In the genomic region with DNA sequence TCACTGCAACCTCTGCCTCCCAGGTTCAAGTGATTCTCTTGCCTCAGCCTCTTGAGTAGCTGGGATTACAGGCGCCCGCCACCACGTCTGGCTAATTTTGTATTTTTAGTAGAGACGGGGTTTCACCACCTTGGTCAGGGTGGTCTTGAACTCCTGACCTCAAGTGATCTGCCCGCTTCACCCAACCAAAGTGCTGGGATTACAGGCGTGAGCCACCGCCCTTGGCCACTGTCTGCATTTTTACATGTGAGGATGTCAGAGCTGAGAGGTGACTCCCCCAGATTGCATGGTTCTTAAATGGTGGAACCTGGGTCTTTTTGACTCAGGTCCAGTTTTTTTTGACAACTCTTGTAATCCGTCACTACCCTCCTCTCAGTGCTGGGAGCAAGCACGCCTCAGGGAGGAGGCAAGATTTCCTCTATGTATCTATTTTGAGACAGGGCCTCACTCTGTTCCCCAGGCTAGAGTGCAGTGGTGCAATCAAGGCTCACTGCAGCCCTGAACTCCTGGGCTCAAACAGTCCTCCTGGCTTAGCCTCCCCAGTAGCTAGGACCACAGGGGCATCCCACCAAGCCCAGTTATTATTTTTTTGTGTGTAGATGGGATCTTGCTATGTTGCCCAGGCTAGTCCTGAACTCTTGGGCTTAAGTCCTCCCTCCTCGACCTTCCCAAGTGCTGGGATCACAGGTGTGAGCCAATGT, we compare ENCODE assay signal across 8 cellular contexts. TPM values are rescaled to one million over a fixed set of nuclear protein-coding genes. Genes with fewer than 3 reads are reported as not detected.
DNase-seq lines count a peak whose midpoint lies in the region; ATAC-seq and TF ChIP-seq lines count a peak whose summit lies in the region.

No MANE protein-coding gene starts in this region.

- H3K27me3 ChIP-seq in A673 (replicated peaks; ENCODE audit: insufficient read depth, low read depth, low read length, poor library complexity) (no peaks in the 10 kb centered on the region), HUES64 (ENCODE audit: insufficient read depth, low read length) (no peaks in the 10 kb centered on the region), mammary epithelial cell (ENCODE audit: insufficient read depth, low read length) (no peaks in the 10 kb centered on the region)
- H3K27me3 ChIP-seq in naive thymus-derived CD4-positive, alpha-beta T cell (ENCODE audit: control insufficient read depth in 2 of 2, insufficient read depth in 2 of 2, low read length in 2 of 2), result no peaks in the 10 kb centered on the region

- H4K20me1 ChIP-seq in mammary epithelial cell (ENCODE audit: insufficient read depth, low read length), result no peaks in the 10 kb centered on the region

- WGBS in HUES64, result 96% methylated on average over 10 of the region's 10 CpGs
- WGBS in mammary epithelial cell (ENCODE audit: low coverage, missing lambda C conversion rate), result 98% methylated on average over 10 of the region's 10 CpGs

- peaks cover 0 to 6% (median 0%) of the 10 kb centered on the region in 11 donors for H3K9me3 Mint-ChIP-seq in naive thymus-derived CD4-positive, alpha-beta T cell

- H3K79me2 ChIP-seq in mammary epithelial cell (ENCODE audit: insufficient read depth, low read length), result peaks cover 85% of the 10 kb centered on the region

- peaks cover 9 to 24% (median 12%) of the 10 kb centered on the region in 5 donors for H3K36me3 Mint-ChIP-seq in naive thymus-derived CD4-positive, alpha-beta T cell

- peak overlapping the region; percentile 91 for H3K9ac ChIP-seq in HUES64 (ENCODE audit: low read depth, low read length)
- no peak overlapping the region for H3K9ac ChIP-seq in mammary epithelial cell (ENCODE audit: insufficient read depth, low read length)

- peaks cover 17 to 47% (median 42%) of the 10 kb centered on the region in 7 donors for H3K4me1 Mint-ChIP-seq in naive thymus-derived CD4-positive, alpha-beta T cell

- in situ Hi-C loops in mammary epithelial cell (cut with MboI; ENCODE audit: low sequenced_read_pairs in 2 of 2), result loop anchor here in 1 of 2 donors (25.0 kb wide), 2 partner anchors 311 to 411 kb away; partner anchors contain the start of genes SAP25 and SPACDR

- H3K4me1 ChIP-seq in A673 (ENCODE audit: insufficient read depth, low read length, poor library complexity, severe bottlenecking), result peaks cover 20% of the 10 kb centered on the region
- peaks cover 8% of the 10 kb centered on the region; the same call in 1 of the 2 replicates for H3K4me1 ChIP-seq in HUES64 (ENCODE audit: insufficient read depth, low read length)
- peaks cover 25% of the 10 kb centered on the region for H3K4me1 ChIP-seq in mammary epithelial cell (ENCODE audit: insufficient read depth, low read length)
- peaks cover 22 to 27% of the 10 kb centered on the region in 2 donors for H3K4me1 ChIP-seq in naive thymus-derived CD4-positive, alpha-beta T cell (ENCODE audit: control insufficient read depth in 2 of 2, insufficient read depth in 2 of 2, low read length in 2 of 2)

- peak overlapping the region; percentile 98 for H3K27ac ChIP-seq in A673 (ENCODE audit: low read depth, low read length, poor library complexity, severe bottlenecking)
- H3K27ac ChIP-seq in HUES64 (ENCODE audit: low read depth, low read length), result peak overlapping the region; percentile 89
- H3K27ac ChIP-seq in mammary epithelial cell (ENCODE audit: insufficient read depth, low read depth, low read length), result no peak overlapping the region
- peak overlapping the region; percentile 94 for H3K27ac ChIP-seq in naive thymus-derived CD4-positive, alpha-beta T cell (ENCODE audit: low read depth, low read length)

- H2AFZ ChIP-seq in mammary epithelial cell (ENCODE audit: low read depth, low read length), result no peak overlapping the region

- ATAC-seq in naive thymus-derived CD4-positive, alpha-beta T cell, result no peak
- ATAC-seq in HG03196 (IDR thresholded peaks at IDR 0.05; ENCODE audit: unreplicated experiment), result no peak
- no peak for ATAC-seq in HG02798 (IDR thresholded peaks at IDR 0.05; ENCODE audit: poor library complexity, unreplicated experiment)

- POLR2A ChIA-PET in A673 (lab: Charles Lee; ENCODE audit: low non-redundant PET), result no interaction called here
- POLR2A ChIA-PET in naive thymus-derived CD4-positive, alpha-beta T cell (lab: Charles Lee), result interaction anchor here (1.1 to 7.6 kb wide), 7 partner anchors 12 to 288 kb away, joined by 3 to 161 read pairs (median 4); partner anchors contain the start of genes FBXO24, LRCH4, POP7 and SLC12A9

- BruUV-seq in A673 (replicated peaks; lab: Mats Ljungman, UMichigan), result no TSS peak
- no TSS peak for BruUV-seq in mammary epithelial cell (replicated peaks; lab: Mats Ljungman, UMichigan)

- intact Hi-C loops in A673 (cut with micrococcal nuclease; ENCODE audit: unreplicated experiment), result no loop called here
- intact Hi-C loops in mammary epithelial cell (cut with micrococcal nuclease), result no loop called here
- intact Hi-C loops in naive thymus-derived CD4-positive, alpha-beta T cell (cut with micrococcal nuclease), result loop anchor here (1.0 to 10.0 kb wide), 4 partner anchors 21 to 371 kb away; partner anchors contain the start of genes FIS1 (in 1 of the 2), PLOD3 (in 1 of the 2) and SLC12A9 (in 1 of the 2)

- no peak for DNase-seq in A673 (ENCODE audit: low spot score)
- no peak for DNase-seq in mammary epithelial cell
- DNase-seq in naive thymus-derived CD4-positive, alpha-beta T cell, result no peak
- no peak for DNase-seq in EL
- DNase-seq in NCI-H82 treated with DMSO at 0.1 percent for 48 hours (lab: John Stamatoyannopoulos, UW; ENCODE audit: unreplicated experiment), result no peak

- H3K36me3 ChIP-seq in A673 (ENCODE audit: insufficient read depth, low read length, poor library complexity, severe bottlenecking), result peaks cover 65% of the 10 kb centered on the region
- peaks cover 62% of the 10 kb centered on the region for H3K36me3 ChIP-seq in HUES64 (ENCODE audit: insufficient read depth, low read length)
- H3K36me3 ChIP-seq in mammary epithelial cell (ENCODE audit: insufficient read depth, low read length), result peaks cover 25% of the 10 kb centered on the region
- H3K36me3 ChIP-seq in naive thymus-derived CD4-positive, alpha-beta T cell (ENCODE audit: control insufficient read depth in 2 of 3, insufficient read depth in 3 of 3, low read length in 3 of 3), result peaks cover 0 to 14% (median 6%) of the 10 kb centered on the region in 3 experiments

- H3K9me3 ChIP-seq in A673 (ENCODE audit: low read depth, low read length, poor library complexity, severe bottlenecking), result no peaks in the 10 kb centered on the region
- no peaks in the 10 kb centered on the region for H3K9me3 ChIP-seq in HUES64 (ENCODE audit: insufficient read depth, low read depth, low read length)
- H3K9me3 ChIP-seq in mammary epithelial cell (replicated peaks; ENCODE audit: insufficient read depth, low read length), result no peaks in the 10 kb centered on the region
- no peaks in the 10 kb centered on the region for H3K9me3 ChIP-seq in naive thymus-derived CD4-positive, alpha-beta T cell (ENCODE audit: control insufficient read depth in 2 of 3, low read length in 3 of 3)

- H3K4me3 Mint-ChIP-seq in naive thymus-derived CD4-positive, alpha-beta T cell, result peak overlapping the region; percentile 96 to 100 (median 98)

- peak overlapping the region; percentile 97 to 99 (median 98) for H3K27ac Mint-ChIP-seq in naive thymus-derived CD4-positive, alpha-beta T cell

- no peak for TF ChIP-seq CTCF in A673 (conservative IDR thresholded peaks at IDR 0.05; ENCODE audit: low read depth, low read length)
- no peak for TF ChIP-seq CTCF in mammary epithelial cell (conservative IDR thresholded peaks at IDR 0.05 in 1 of 2, IDR thresholded peaks at IDR 0.05 in 1 of 2; ENCODE audit: extremely low read depth in 1 of 2, insufficient read depth in 1 of 2, low read depth in 1 of 2, low read length in 2 of 2)

- dilution Hi-C loops in mammary epithelial cell (cut with HindIII; ENCODE audit: low sequenced_read_pairs), result no loop called here

- peak overlapping the region; percentile 95 for H3K4me2 ChIP-seq in mammary epithelial cell (ENCODE audit: insufficient read depth, low read depth, low read length)

- H3K4me3 ChIP-seq in A673 (ENCODE audit: low read depth, low read length, poor library complexity, severe bottlenecking) (peak overlapping the region; percentile 99), HUES64 (ENCODE audit: low read length) (peak overlapping the region; percentile 100), mammary epithelial cell (replicated peaks in 1 of 3; ENCODE audit: insufficient read depth in 1 of 3, low read depth in 2 of 3, low read length in 3 of 3) (peak overlapping the region in 1 of 3 experiments; percentile 53)
- H3K4me3 ChIP-seq in naive thymus-derived CD4-positive, alpha-beta T cell (ENCODE audit: low read length), result peak overlapping the region; percentile 78

- CTCF ChIA-PET in A673 (lab: Charles Lee) (no interaction called here), mammary epithelial cell (lab: Charles Lee; ENCODE audit: low non-redundant PET) (no interaction called here)
- CTCF ChIA-PET in naive thymus-derived CD4-positive, alpha-beta T cell (lab: Charles Lee), result no interaction called here

- no peaks in the 10 kb centered on the region for H3K27me3 Mint-ChIP-seq in naive thymus-derived CD4-positive, alpha-beta T cell

RNA-seq across cellular contexts. Expression of gene SRRT, which starts 1.2 kb away (rescaled TPM):
- total RNA-seq in A673 (2021) (257 and 277 TPM in 2 replicates), mammary epithelial cell (100 to 1,000 TPM in 1 of 2 donors, 10 to 100 TPM in 1; 29.5 to 127 TPM)
- 151 TPM for polyA plus RNA-seq in HUES64 (2013, experiment 1 of 2)
- polyA plus RNA-seq in HUES64 (2013, experiment 2 of 2), result 130 TPM
- 57.6 TPM for polyA plus RNA-seq in mammary epithelial cell
- 127 TPM for polyA minus RNA-seq in mammary epithelial cell
- 100 to 1,000 TPM; 212 to 271 (median 261) TPM for total RNA-seq in naive thymus-derived CD4-positive, alpha-beta T cell
- 10 to 100 TPM; 43.6 to 64.4 TPM for polyA plus RNA-seq in naive thymus-derived CD4-positive, alpha-beta T cell

RNA-seq across cellular contexts. Expression of gene TRIP6, which starts 6.6 kb away (rescaled TPM):
- total RNA-seq in A673 (2021), result 114 and 140 TPM in 2 replicates
- polyA plus RNA-seq in HUES64 (2013, experiment 1 of 2), result 81.6 TPM
- polyA plus RNA-seq in HUES64 (2013, experiment 2 of 2), result 70.0 TPM
- total RNA-seq in mammary epithelial cell, result 100 to 1,000 TPM in 1 of 2 donors, 10 to 100 TPM in 1; 56.3 to 129 TPM
- 125 TPM for polyA plus RNA-seq in mammary epithelial cell
- polyA minus RNA-seq in mammary epithelial cell, result 66.4 TPM
- 10 to 100 TPM in 4 of 5 experiments, 1 to 10 TPM in 1; 8.0 to 28.1 (median 10.4) TPM for total RNA-seq in naive thymus-derived CD4-positive, alpha-beta T cell
- polyA plus RNA-seq in naive thymus-derived CD4-positive, alpha-beta T cell, result 1 to 10 TPM; 3.4 to 3.9 TPM

RNA-seq across cellular contexts. Expression of gene UFSP1, which starts 15.8 kb away (rescaled TPM):
- total RNA-seq in A673 (2021), result 4.7 and 5.0 TPM in 2 replicates
- polyA plus RNA-seq in HUES64 (2013, experiment 1 of 2), result 2.5 TPM
- 2.7 TPM for polyA plus RNA-seq in HUES64 (2013, experiment 2 of 2)
- total RNA-seq in mammary epithelial cell, result 1 to 10 TPM; 2.0 to 3.7 TPM
- polyA plus RNA-seq in mammary epithelial cell, result 1.1 TPM
- polyA minus RNA-seq in mammary epithelial cell, result 4.2 TPM
- 10 to 100 TPM in 1 of 5 experiments, 1 to 10 TPM in 4; 2.1 to 11.1 (median 3.5) TPM for total RNA-seq in naive thymus-derived CD4-positive, alpha-beta T cell
- polyA plus RNA-seq in naive thymus-derived CD4-positive, alpha-beta T cell, result 1 to 10 TPM in 1 of 2 donors, under 1 TPM in 1; 0.99 to 1.9 TPM

RNA-seq across cellular contexts. Expression of gene SLC12A9, which starts 21.2 kb away (rescaled TPM):
- total RNA-seq in A673 (2021) (23.8 and 26.1 TPM in 2 replicates), mammary epithelial cell (10 to 100 TPM; 11.7 to 31.0 TPM)
- 19.5 TPM for polyA plus RNA-seq in HUES64 (2013, experiment 1 of 2)
- polyA plus RNA-seq in HUES64 (2013, experiment 2 of 2), result 15.3 TPM
- 11.5 TPM for polyA plus RNA-seq in mammary epithelial cell
- polyA minus RNA-seq in mammary epithelial cell, result 18.6 TPM
- 10 to 100 TPM; 50.4 to 78.6 (median 62.7) TPM for total RNA-seq in naive thymus-derived CD4-positive, alpha-beta T cell
- 1 to 10 TPM; 5.0 to 7.8 TPM for polyA plus RNA-seq in naive thymus-derived CD4-positive, alpha-beta T cell

RNA-seq across cellular contexts. Expression of gene ACHE, which starts 21.9 kb away (rescaled TPM):
- total RNA-seq in A673 (2021) (0.52 and 0.87 TPM in 2 replicates), mammary epithelial cell (under 1 TPM; 0.14 to 0.17 TPM)
- polyA plus RNA-seq in HUES64 (2013, experiment 1 of 2), result 3.4 TPM
- polyA plus RNA-seq in HUES64 (2013, experiment 2 of 2), result 4.0 TPM
- 0.07 TPM for polyA plus RNA-seq in mammary epithelial cell
- polyA minus RNA-seq in mammary epithelial cell, result not detected
- total RNA-seq in naive thymus-derived CD4-positive, alpha-beta T cell, result under 1 TPM in 3 of 5 experiments, not detected in 2; 0.11 to 0.32 (median 0.22) TPM
- not detected for polyA plus RNA-seq in naive thymus-derived CD4-positive, alpha-beta T cell

Comparison
In these comparisons a context has a peak if more than half of its experiments do, and no peak if none do; other contexts are left out.
1. intact Hi-C loops: an anchor here in naive thymus-derived CD4-positive, alpha-beta T cell (1.0 to 10.0 kb wide); none called in A673 and mammary epithelial cell.